15 cellular contexts compared by ENCODE assay signal in the genomic region with DNA sequence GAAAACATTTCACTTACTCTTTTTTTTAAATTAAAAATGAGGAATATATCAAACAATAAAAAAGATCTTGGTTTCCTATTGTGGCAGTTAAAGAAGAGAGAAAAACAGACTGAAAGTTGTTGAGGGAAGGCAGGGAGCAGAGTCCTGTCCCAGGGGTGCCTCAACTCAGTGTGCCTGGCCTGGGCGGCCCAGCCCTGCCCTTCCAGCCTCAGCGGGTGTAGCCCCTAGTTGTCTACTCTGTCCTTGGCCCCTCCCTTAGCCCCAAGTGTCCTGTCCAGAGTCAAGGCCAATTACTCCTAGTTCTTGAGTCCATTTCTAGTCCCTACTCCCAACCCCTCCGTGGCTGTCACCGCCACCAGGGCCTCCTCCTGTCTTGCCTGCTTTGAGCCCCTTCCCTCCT.
"Had no signal": no experiment of that assay in that cellular context is flagged by ENCODE, and none has a peak within 500 bp of the region (broad histone marks: within the 10 kb centered on the region; RNA-seq: fewer than 3 reads in every experiment).

No MANE protein-coding gene starts in this region.

- H3K27me3 Mint-ChIP-seq: activated B cell treated with CpG ODN at 0.5 μM for 24 hours; activated CD4-positive, alpha-beta memory T cell treated with anti-CD3 and anti-CD28 coated beads for 36 hours; memory B cell had no signal

- H3K27me3 ChIP-seq: dorsolateral prefrontal cortex, gastrocnemius medialis, sigmoid colon had no signal

- H3K27ac Mint-ChIP-seq: activated B cell treated with CpG ODN at 0.5 μM for 24 hours; activated CD4-positive, alpha-beta memory T cell treated with anti-CD3 and anti-CD28 coated beads for 36 hours; memory B cell had no signal

- ATAC-seq: gastrocnemius medialis; stimulated activated naive CD8-positive, alpha-beta T cell treated with anti-CD3 and anti-CD28 coated beads, Interleukin-15, Interleukin-2, amounts not matched to agents 100 U/mL and 50 U/mL, for 24 hours had no signal

- H3K36me3 ChIP-seq: esophagus muscularis mucosa, gastrocnemius medialis, sigmoid colon, tibial artery had no signal

- H3K9me3 ChIP-seq: esophagus muscularis mucosa, gastrocnemius medialis, sigmoid colon, tibial artery had no signal

- H3K4me1 ChIP-seq: esophagus muscularis mucosa, gastrocnemius medialis, sigmoid colon, tibial artery had no signal

- H3K9me3 Mint-ChIP-seq: activated B cell treated with CpG ODN at 0.5 μM for 24 hours; activated CD4-positive, alpha-beta memory T cell treated with anti-CD3 and anti-CD28 coated beads for 36 hours; brain; memory B cell; naive B cell; neural crest cell had no signal

- H3K4me1 Mint-ChIP-seq: activated B cell treated with CpG ODN at 0.5 μM for 24 hours, naive B cell had no signal

- DNase-seq: activated B cell treated with CpG ODN at 0.5 μM for 24 hours, activated gamma-delta T cell, anterior cingulate cortex, dorsolateral prefrontal cortex, gastrocnemius medialis, naive B cell, sigmoid colon, T1000, tibial artery had no signal

- H3K4me3 Mint-ChIP-seq: activated B cell treated with CpG ODN at 0.5 μM for 24 hours; activated CD4-positive, alpha-beta memory T cell treated with anti-CD3 and anti-CD28 coated beads for 36 hours; brain; memory B cell; neural crest cell had no signal

- H3K27ac ChIP-seq: dorsolateral prefrontal cortex, esophagus muscularis mucosa, gastrocnemius medialis, sigmoid colon, tibial artery had no signal

- H3K4me3 ChIP-seq: dorsolateral prefrontal cortex, esophagus muscularis mucosa, gastrocnemius medialis, sigmoid colon, tibial artery had no signal

- H3K36me3 Mint-ChIP-seq: activated CD4-positive, alpha-beta memory T cell treated with anti-CD3 and anti-CD28 coated beads for 36 hours; brain; memory B cell; naive B cell had no signal
